ENCODE assay signal across 8 cellular contexts in the genomic region with DNA sequence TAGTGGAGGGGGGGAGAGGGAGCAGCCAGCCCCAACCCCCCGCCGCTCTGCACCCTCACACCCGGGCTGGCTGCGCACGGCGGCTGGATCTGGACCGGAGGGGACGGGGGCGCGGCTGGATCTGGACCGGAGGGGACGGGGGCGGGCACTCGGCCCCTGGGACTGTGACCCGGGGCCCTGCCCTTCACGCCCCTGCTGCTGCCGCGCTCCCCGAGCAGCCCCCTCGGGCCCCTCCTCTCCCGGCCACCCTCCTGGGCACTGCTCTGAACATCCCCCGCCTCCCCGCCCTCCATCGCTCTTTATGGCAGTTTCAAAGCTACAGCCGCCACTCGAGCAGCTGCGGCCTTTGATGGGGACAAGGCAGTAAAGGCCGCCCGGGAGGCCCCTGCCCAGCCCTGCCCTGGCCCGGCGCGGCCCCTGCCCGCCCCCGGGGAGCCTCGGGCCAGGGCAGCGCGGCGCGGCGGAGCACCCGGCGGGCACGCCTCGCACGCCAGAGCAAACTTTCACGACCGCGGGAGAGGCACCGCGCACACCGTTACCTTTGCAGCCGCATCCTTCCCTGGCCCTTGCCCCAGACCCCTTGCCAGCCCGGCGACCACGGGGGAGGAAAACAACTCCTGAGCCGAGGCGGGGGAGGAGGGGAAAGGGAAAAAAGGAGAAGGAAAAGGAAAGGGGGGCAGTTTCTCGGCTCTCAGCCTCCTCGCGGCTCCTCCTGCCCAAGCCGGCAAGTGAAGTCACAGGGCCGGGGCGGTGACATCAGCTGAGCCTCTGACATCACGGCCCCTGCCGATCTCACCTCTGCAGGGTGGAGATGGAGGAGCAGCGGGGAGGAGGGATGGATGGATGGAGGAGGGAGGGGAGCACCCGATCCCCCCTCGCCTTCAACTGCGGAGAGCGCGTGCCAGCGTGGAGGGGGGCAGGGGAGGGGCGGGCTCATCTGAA. TPM values are rescaled to one million over a fixed set of nuclear protein-coding genes. Genes with fewer than 3 reads are reported as not detected.
DNase-seq lines count a peak whose midpoint lies in the region; ATAC-seq, FAIRE-seq and TF ChIP-seq lines count a peak whose summit lies in the region.

No MANE protein-coding gene starts in this region.

- H3K4me3 ChIP-seq in HUES48 (ENCODE audit: low read depth, low read length) (peak overlapping the region; percentile 45), gastroesophageal sphincter (peak overlapping the region in 1 of 2 donors; percentile 53), prostate gland (peak overlapping the region; percentile 27 to 29)

- DNase-seq in activated T-cell treated with anti-CD3 and anti-CD28 coated beads for 48 hours (ENCODE audit: low read depth) (peak; percentile 33), prostate gland (ENCODE audit: low spot score) (no peak), kidney tubule cell (ENCODE audit: low spot score) (no peak), H54 (ENCODE audit: insufficient read length, low spot score) (no peak)

- 2 to 4% methylated on average over 8 to 9 of the region's 73 CpGs for WGBS in gastroesophageal sphincter (ENCODE audit: low coverage in 1 of 2), 2 donors
- 3% methylated on average over 42 of the region's 73 CpGs for WGBS in prostate gland

- H3K4me1 ChIP-seq in HUES48 (ENCODE audit: control insufficient read depth, insufficient read depth, low read length) = peaks cover 4% of the 10 kb centered on the region; the same call in 1 of the 2 replicates
- H3K4me1 ChIP-seq in gastroesophageal sphincter = peaks cover 0 to 25% (median 10%) of the 10 kb centered on the region in 3 donors
- H3K4me1 ChIP-seq in prostate gland (replicated peaks) = no peaks in the 10 kb centered on the region

- H3K27ac ChIP-seq in HUES48 (ENCODE audit: low read depth, low read length) (no peak overlapping the region), gastroesophageal sphincter (peak overlapping the region in 1 of 4 donors; percentile 41), prostate gland (no peak overlapping the region)

- peaks cover 57% of the 10 kb centered on the region for H3K27me3 ChIP-seq in HUES48 (ENCODE audit: control insufficient read depth, insufficient read depth, low read length)
- H3K27me3 ChIP-seq in gastroesophageal sphincter = peaks cover 28% of the 10 kb centered on the region
- no peaks in the 10 kb centered on the region for H3K27me3 ChIP-seq in prostate gland (replicated peaks; ENCODE audit: insufficient read depth)

- H3K36me3 ChIP-seq in HUES48 (ENCODE audit: control insufficient read depth, insufficient read depth, low read length) (no peaks in the 10 kb centered on the region), gastroesophageal sphincter (no peaks in the 10 kb centered on the region), prostate gland (no peaks in the 10 kb centered on the region)

- ATAC-seq in gastroesophageal sphincter (peak; percentile 46), HG03378 (IDR thresholded peaks at IDR 0.05; ENCODE audit: unreplicated experiment) (no peak), GM19455 (IDR thresholded peaks at IDR 0.05; ENCODE audit: unreplicated experiment) (no peak)

- no peak for TF ChIP-seq POLR2A in gastroesophageal sphincter (IDR thresholded peaks at IDR 0.05)
- no peak for TF ChIP-seq POLR2A in prostate gland (IDR thresholded peaks at IDR 0.05)
- TF ChIP-seq POLR2A in H54 (IDR thresholded peaks at IDR 0.05; ENCODE audit: low read depth, low read length) = no peak

- intact Hi-C loops in prostate gland (cut with DNase I) = no loop called here

- H3K9me3 ChIP-seq in HUES48 (ENCODE audit: control insufficient read depth, insufficient read depth, low read length) (no peaks in the 10 kb centered on the region), gastroesophageal sphincter (no peaks in the 10 kb centered on the region), prostate gland (no peaks in the 10 kb centered on the region)

- H3K9ac ChIP-seq in HUES48 (ENCODE audit: low read depth, low read length) = no peak overlapping the region

- TF ChIP-seq CTCF in gastroesophageal sphincter (IDR thresholded peaks at IDR 0.05) = no peak
- TF ChIP-seq CTCF in prostate gland (IDR thresholded peaks at IDR 0.05) = no peak

- TF ChIP-seq EP300 in gastroesophageal sphincter (IDR thresholded peaks at IDR 0.05) = no peak

- FAIRE-seq in H54 (lab: Jason Lieb, UNC) = no peak

RNA-seq across cellular contexts. Expression of gene TCF20, which starts 13.1 kb away (rescaled TPM):
- 10 to 100 TPM; 26.0 to 47.9 (median 41.8) TPM for total RNA-seq in gastroesophageal sphincter
- 10 to 100 TPM; 43.9 to 47.3 TPM for total RNA-seq in prostate gland
